In genomic region chr2:61175036-61175435, GRCh38 we compare ENCODE assay signal across 17 cellular contexts. TPM values are rescaled to one million over a fixed set of nuclear protein-coding genes. Genes with fewer than 3 reads are reported as not detected.
DNase-seq lines count a peak whose midpoint lies in the region; ATAC-seq and TF ChIP-seq lines count a peak whose summit lies in the region.
"Had no signal": no experiment of that assay in that cellular context is flagged by ENCODE, and none has a peak within 500 bp of the region (broad histone marks: within the 10 kb centered on the region; RNA-seq: fewer than 3 reads in every experiment).

No MANE protein-coding gene starts in this region.

- no peaks in the 10 kb centered on the region for H3K36me3 ChIP-seq in right atrium auricular region
- H3K36me3 ChIP-seq in heart left ventricle = peaks cover 0 to 14% (median 3%) of the 10 kb centered on the region in 9 donors
- H3K36me3 ChIP-seq: Peyer's patch had no signal

- H3K27me3 Mint-ChIP-seq in activated B cell treated with CpG ODN at 0.5 μM for 24 hours = no peaks in the 10 kb centered on the region

- no peak overlapping the region for H3K27ac ChIP-seq in right atrium auricular region
- H3K27ac ChIP-seq in heart left ventricle = no peak overlapping the region
- H3K27ac ChIP-seq: Peyer's patch had no signal

- CTCF ChIA-PET in activated B cell treated with CpG ODN at 0.5 μM for 24 hours (lab: Charles Lee) = no interaction called here

- H3K27me3 ChIP-seq in right atrium auricular region = no peaks in the 10 kb centered on the region
- H3K27me3 ChIP-seq in heart left ventricle = no peaks in the 10 kb centered on the region
- H3K27me3 ChIP-seq: Peyer's patch had no signal

- POLR2A ChIA-PET in activated B cell treated with CpG ODN at 0.5 μM for 24 hours (lab: Charles Lee) = interaction anchor here (0.6 kb wide), 1 partner anchor 60 kb away, joined by 3 read pairs; no protein-coding TSS in a partner anchor

- DNase-seq in right atrium auricular region (ENCODE audit: low spot score) (peak; percentile 40), heart left ventricle (no peak), activated B cell treated with CpG ODN at 0.5 μM for 24 hours (no peak), left lobe of liver (ENCODE audit: low spot score) (peak; percentile 51), NCI-H1436 (lab: John Stamatoyannopoulos, UW) (no peak), ecto neural progenitor cell (ENCODE audit: low spot score) (no peak), RKO (ENCODE audit: low spot score) (no peak)
- DNase-seq: Caco-2, H7, IMR-90, Kasumi-1, NCI-H1417 treated with DMSO at 0.1 percent for 48 hours, NCI-H2029 treated with DMSO at 0.1 percent for 48 hours, NCI-H510A, NCI-H82, Peyer's patch, SHP77 had no signal

- ATAC-seq in heart left ventricle (no peak), activated B cell treated with CpG ODN at 0.5 μM for 24 hours (ENCODE audit: low read depth) (no peak), left lobe of liver (peak; percentile 4)

- WGBS in heart left ventricle, 4 donors = 86 to 92% (median 91%) methylated on average over 8 of the region's 8 CpGs

- H3K27ac Mint-ChIP-seq in activated B cell treated with CpG ODN at 0.5 μM for 24 hours = peak overlapping the region; percentile 2

- TF ChIP-seq POLR2A in heart left ventricle (IDR thresholded peaks at IDR 0.05) = no peak

- no peak for TF ChIP-seq CTCF in right atrium auricular region (IDR thresholded peaks at IDR 0.05)
- no peak for TF ChIP-seq CTCF in heart left ventricle (IDR thresholded peaks at IDR 0.05)
- TF ChIP-seq CTCF in activated B cell treated with CpG ODN at 0.5 μM for 24 hours (IDR thresholded peaks at IDR 0.05) = no peak

- peaks cover 12% of the 10 kb centered on the region for H3K36me3 Mint-ChIP-seq in activated B cell treated with CpG ODN at 0.5 μM for 24 hours (ENCODE audit: low read depth)

- no peaks in the 10 kb centered on the region for H3K9me3 Mint-ChIP-seq in activated B cell treated with CpG ODN at 0.5 μM for 24 hours

- intact Hi-C loops in heart left ventricle (cut with DNase I) (loop anchor here in 2 of 10 donors (5.0 kb wide), 2 partner anchors 108 to 297 kb away; partner anchors contain the start of genes SANBR (in 1 of the 2) and USP34 (in 1 of the 2)), activated B cell treated with CpG ODN at 0.5 μM for 24 hours (cut with micrococcal nuclease) (loop anchor here (5.0 kb wide), 1 partner anchor 383 kb away; no protein-coding TSS in a partner anchor)

- H3K9me3 ChIP-seq in right atrium auricular region (no peaks in the 10 kb centered on the region), heart left ventricle (no peaks in the 10 kb centered on the region)
- H3K9me3 ChIP-seq: Caco-2, Peyer's patch had no signal

- H3K4me3 ChIP-seq in right atrium auricular region (no peak overlapping the region), heart left ventricle (no peak overlapping the region)
- H3K4me3 ChIP-seq: Peyer's patch had no signal

- H3K4me1 Mint-ChIP-seq in activated B cell treated with CpG ODN at 0.5 μM for 24 hours = peaks cover 30% of the 10 kb centered on the region

- no peak overlapping the region for H3K4me3 Mint-ChIP-seq in activated B cell treated with CpG ODN at 0.5 μM for 24 hours

- H3K4me1 ChIP-seq in right atrium auricular region (peaks cover 0 to 26% of the 10 kb centered on the region in 2 donors), heart left ventricle (peaks cover 0 to 39% (median 27%) of the 10 kb centered on the region in 12 donors)

RNA-seq across cellular contexts. Expression of gene C2orf74, which starts 13.0 kb away (rescaled TPM):
- total RNA-seq in right atrium auricular region (10 to 100 TPM; 28.0 to 51.3 TPM), heart left ventricle (10 to 100 TPM; 12.3 to 38.4 (median 17.7) TPM), activated B cell treated with CpG ODN at 0.5 μM for 24 hours (6.0 and 7.6 TPM in 2 replicates), left lobe of liver (13.5 TPM)
- polyA plus RNA-seq in heart left ventricle = 10 to 100 TPM; 16.6 to 51.8 TPM
- total RNA-seq: Caco-2 had no signal

Comparison
In these comparisons a context has a peak if more than half of its experiments do, and no peak if none do; other contexts are left out.
1. DNase-seq: peak in right atrium auricular region (single experiment) and left lobe of liver (single experiment); none in heart left ventricle (0 of 5), activated B cell treated with CpG ODN at 0.5 μM for 24 hours (single experiment), NCI-H1436 (single experiment), ecto neural progenitor cell (single experiment) and RKO (single experiment).